Comparison of ENCODE assay signal across 8 cellular contexts in genomic region chr15:59144594-59144993, GRCh38. TPM values are rescaled to one million over a fixed set of nuclear protein-coding genes. Genes with fewer than 3 reads are reported as not detected.
DNase-seq lines count a peak whose midpoint lies in the region; ATAC-seq, FAIRE-seq and TF ChIP-seq lines count a peak whose summit lies in the region.
"Not testable (repeated sequence)": the region's sequence is repeated elsewhere in the genome, so short reads cannot be mapped to it uniquely, and the experiment has no call there.

No MANE protein-coding gene starts in this region.

- not testable (repeated sequence) for H3F3A ChIP-seq in neural cell (ENCODE audit: insufficient read depth, low read length, poor library complexity, severe bottlenecking)

- TF ChIP-seq RAD21 in HCT116 (IDR thresholded peaks at IDR 0.05; ENCODE audit: low read depth) (peak; percentile 42), neural cell (conservative IDR thresholded peaks at IDR 0.05) (peak; percentile 50)

- H3K9ac ChIP-seq in HCT116 (ENCODE audit: low read length); OCI-LY3 (ENCODE audit: low read length); adipocyte (ENCODE audit: low read length); neural cell (ENCODE audit: low read length): not testable (repeated sequence)

- H3K27ac Mint-ChIP-seq in type B pancreatic cell = not testable (repeated sequence)

- not testable (repeated sequence) for H3K4me1 Mint-ChIP-seq in type B pancreatic cell (ENCODE audit: unreplicated experiment)

- CTCF ChIA-PET in HCT116 (lab: Charles Lee) = not testable (repeated sequence)

- H3K79me2 ChIP-seq in HCT116 (ENCODE audit: insufficient read depth, low read length); OCI-LY3 (ENCODE audit: low read length); neural cell (replicated peaks; ENCODE audit: insufficient read depth, low read length): not testable (repeated sequence)

- TF ChIP-seq CTCF in D721Med (IDR thresholded peaks at IDR 0.05; ENCODE audit: insufficient read depth, missing control alignments) = peak; percentile 23
- TF ChIP-seq CTCF in HCT116 (IDR thresholded peaks at IDR 0.05 in 2 of 3, conservative IDR thresholded peaks at IDR 0.05 in 1 of 3; ENCODE audit: borderline replicate concordance in 1 of 3, insufficient read depth in 1 of 3, low read depth in 2 of 3, low read length in 2 of 3) = peak in 2 of 3 experiments; percentile 23 to 24; a peak in 2 of 6 replicates
- TF ChIP-seq CTCF in OCI-LY3 (IDR thresholded peaks at IDR 0.05; ENCODE audit: low read depth, low read length) = peak; percentile 23; the same call in 1 of the 2 replicates
- TF ChIP-seq CTCF in choroid plexus epithelial cell (conservative IDR thresholded peaks at IDR 0.05; ENCODE audit: low read depth, low read length) = peak; percentile 50
- peak; percentile 18 for TF ChIP-seq CTCF in cardiac muscle cell (IDR thresholded peaks at IDR 0.05; ENCODE audit: low read depth, low read length)
- peak; percentile 42 for TF ChIP-seq CTCF in neural cell (IDR thresholded peaks at IDR 0.05; ENCODE audit: poor library complexity, severe bottlenecking)
- TF ChIP-seq CTCF in type B pancreatic cell (conservative IDR thresholded peaks at IDR 0.05) = peak; percentile 44

- not testable (repeated sequence) for H3K27me3 Mint-ChIP-seq in type B pancreatic cell

- H3K4me3 ChIP-seq in HCT116 (replicated peaks in 1 of 2; ENCODE audit: low read depth in 1 of 2, low read length in 2 of 2); OCI-LY3 (ENCODE audit: low read length); adipocyte (ENCODE audit: low read length); choroid plexus epithelial cell (ENCODE audit: low read depth, low read length); cardiac muscle cell; neural cell (ENCODE audit: low read length): not testable (repeated sequence)

- not testable (repeated sequence) for H3K9me3 ChIP-seq in HCT116 (ENCODE audit: control insufficient read depth in 1 of 2, insufficient read depth in 1 of 2, low read depth in 1 of 2, low read length in 2 of 2); OCI-LY3 (ENCODE audit: insufficient read depth, low read length); adipocyte (ENCODE audit: control insufficient read depth, low read length); cardiac muscle cell (ENCODE audit: low read depth); neural cell (ENCODE audit: low read length)

- H3K9me3 Mint-ChIP-seq in type B pancreatic cell = not testable (repeated sequence)

- POLR2A ChIA-PET in HCT116 (lab: Charles Lee) = not testable (repeated sequence)

- not testable (repeated sequence) for H3K4me2 ChIP-seq in HCT116 (ENCODE audit: low read length); OCI-LY3 (ENCODE audit: low read length); neural cell (ENCODE audit: low read length)

- not testable (repeated sequence) for FAIRE-seq in D721Med (lab: Jason Lieb, UNC)

- DNase-seq in D721Med (ENCODE audit: insufficient read length, low spot score); HCT116 (ENCODE audit: low read depth, low spot score); type B pancreatic cell (ENCODE audit: extremely low spot score, unreplicated experiment): not testable (repeated sequence)
- DNase-seq in adipocyte (ENCODE audit: low read depth) = peak; percentile 39
- DNase-seq in choroid plexus epithelial cell (ENCODE audit: low read depth) = peak; percentile 31
- DNase-seq in cardiac muscle cell (ENCODE audit: low read depth in 1 of 2, low spot score in 1 of 2) = peak in 1 of 2 donors; percentile 30

- not testable (repeated sequence) for H3K9me2 ChIP-seq in HCT116 (ENCODE audit: insufficient read depth); neural cell (ENCODE audit: insufficient read depth, low read length)

- H3K36me3 Mint-ChIP-seq in type B pancreatic cell = peaks cover 15% of the 10 kb centered on the region

- not testable (repeated sequence) for H3K27ac ChIP-seq in HCT116 (ENCODE audit: low read depth, low read length); OCI-LY3 (ENCODE audit: low read length); cardiac muscle cell; neural cell (ENCODE audit: low read length)

- not testable (repeated sequence) for TF ChIP-seq POLR2A in HCT116 (IDR thresholded peaks at IDR 0.05; ENCODE audit: borderline replicate concordance, extremely low read depth, insufficient read depth, insufficient read length)

- not testable (repeated sequence) for H4K20me1 ChIP-seq in HCT116 (ENCODE audit: insufficient read depth); OCI-LY3 (ENCODE audit: insufficient read depth, low read length); neural cell (ENCODE audit: insufficient read depth)

- intact Hi-C loops in HCT116 (cut with micrococcal nuclease) = not testable (repeated sequence)

- not testable (repeated sequence) for H3K4me3 Mint-ChIP-seq in type B pancreatic cell

- BruUV-seq in HCT116 (replicated peaks; lab: Mats Ljungman, UMichigan) = not testable (repeated sequence)

- not testable (repeated sequence) for H3K27me3 ChIP-seq in HCT116 (ENCODE audit: insufficient read depth, low read length); OCI-LY3 (ENCODE audit: low read depth, low read length); adipocyte (replicated peaks; ENCODE audit: control insufficient read depth, insufficient read depth, low read length); cardiac muscle cell; neural cell (ENCODE audit: insufficient read depth, low read depth, low read length)

- H2AFZ ChIP-seq in HCT116 (ENCODE audit: low read depth, low read length, poor library complexity, severe bottlenecking); OCI-LY3 (ENCODE audit: low read depth, low read length); neural cell (ENCODE audit: low read depth, low read length): not testable (repeated sequence)

- RAD21 ChIA-PET in HCT116 (lab: Charles Lee; ENCODE audit: low non-redundant PET in 1 of 2, low total read pairs in 2 of 2, uncharacterized antibody in 2 of 2, unreplicated experiment in 2 of 2) = not testable (repeated sequence)

- H3K36me3 ChIP-seq in HCT116 (ENCODE audit: control insufficient read depth in 1 of 2, insufficient read depth in 2 of 2, low read length in 2 of 2); OCI-LY3 (replicated peaks; ENCODE audit: low read depth, low read length); cardiac muscle cell; neural cell (ENCODE audit: insufficient read depth, low read length): not testable (repeated sequence)
- peaks cover 49% of the 10 kb centered on the region for H3K36me3 ChIP-seq in adipocyte (ENCODE audit: control insufficient read depth, insufficient read depth, low read length, severe bottlenecking)

- H3K4me1 ChIP-seq in HCT116 (ENCODE audit: control insufficient read depth in 1 of 2, insufficient read depth in 2 of 2, low read length in 2 of 2); cardiac muscle cell (ENCODE audit: low read depth): not testable (repeated sequence)
- peaks cover 11% of the 10 kb centered on the region for H3K4me1 ChIP-seq in OCI-LY3 (ENCODE audit: low read length)
- peaks cover 31% of the 10 kb centered on the region for H3K4me1 ChIP-seq in adipocyte (ENCODE audit: control insufficient read depth, insufficient read depth, low read length)

- peak; percentile 50; the same call in 1 of the 2 replicates for ATAC-seq in HCT116

- not testable (repeated sequence) for TF ChIP-seq EP300 in neural cell (conservative IDR thresholded peaks at IDR 0.05; ENCODE audit: poor library complexity, severe bottlenecking)

TF ChIP-seq in neural cell, 6 proteins besides CTCF, POLR2A, EP300 and RAD21:
- TF ChIP-seq SMC3 (conservative IDR thresholded peaks at IDR 0.05; ENCODE audit: poor library complexity) = peak; percentile 57

RNA-seq across cellular contexts. Expression of gene CCNB2, which starts 39.6 kb away (rescaled TPM):
- total RNA-seq in HCT116 (2021; ENCODE audit: unreplicated experiment) (88.7 TPM), cardiac muscle cell (11.2 and 86.1 TPM in 2 replicates), type B pancreatic cell (ENCODE audit: low replicate concordance) (24.6 and 63.0 TPM in 2 replicates)
- 107 and 134 TPM in 2 replicates for polyA plus RNA-seq in HCT116 (2012)
- polyA plus RNA-seq in cardiac muscle cell (10.5 and 159 TPM in 2 replicates), neural cell (4.4 and 6.4 TPM in 2 replicates)
- polyA minus RNA-seq in neural cell = 3.9 and 5.1 TPM in 2 replicates
